1 cellular context compared by ENCODE assay signal in genomic region chr19:47660435-47660832, GRCh38.
TF ChIP-seq lines count a peak whose summit lies in the region.

No MANE protein-coding gene starts in this region.

TF ChIP-seq in HepG2, 621 proteins besides CTCF, POLR2A, EP300 and RAD21 (continued from another document and continues in another):
- peak; percentile 92 for TF ChIP-seq RXRA (CRISPR knock-in tag; IDR thresholded peaks at IDR 0.05)
- no peak for TF ChIP-seq TMF1 (CRISPR knock-in tag; IDR thresholded peaks at IDR 0.05; ENCODE audit: low read depth)
- TF ChIP-seq, protein P1, sequence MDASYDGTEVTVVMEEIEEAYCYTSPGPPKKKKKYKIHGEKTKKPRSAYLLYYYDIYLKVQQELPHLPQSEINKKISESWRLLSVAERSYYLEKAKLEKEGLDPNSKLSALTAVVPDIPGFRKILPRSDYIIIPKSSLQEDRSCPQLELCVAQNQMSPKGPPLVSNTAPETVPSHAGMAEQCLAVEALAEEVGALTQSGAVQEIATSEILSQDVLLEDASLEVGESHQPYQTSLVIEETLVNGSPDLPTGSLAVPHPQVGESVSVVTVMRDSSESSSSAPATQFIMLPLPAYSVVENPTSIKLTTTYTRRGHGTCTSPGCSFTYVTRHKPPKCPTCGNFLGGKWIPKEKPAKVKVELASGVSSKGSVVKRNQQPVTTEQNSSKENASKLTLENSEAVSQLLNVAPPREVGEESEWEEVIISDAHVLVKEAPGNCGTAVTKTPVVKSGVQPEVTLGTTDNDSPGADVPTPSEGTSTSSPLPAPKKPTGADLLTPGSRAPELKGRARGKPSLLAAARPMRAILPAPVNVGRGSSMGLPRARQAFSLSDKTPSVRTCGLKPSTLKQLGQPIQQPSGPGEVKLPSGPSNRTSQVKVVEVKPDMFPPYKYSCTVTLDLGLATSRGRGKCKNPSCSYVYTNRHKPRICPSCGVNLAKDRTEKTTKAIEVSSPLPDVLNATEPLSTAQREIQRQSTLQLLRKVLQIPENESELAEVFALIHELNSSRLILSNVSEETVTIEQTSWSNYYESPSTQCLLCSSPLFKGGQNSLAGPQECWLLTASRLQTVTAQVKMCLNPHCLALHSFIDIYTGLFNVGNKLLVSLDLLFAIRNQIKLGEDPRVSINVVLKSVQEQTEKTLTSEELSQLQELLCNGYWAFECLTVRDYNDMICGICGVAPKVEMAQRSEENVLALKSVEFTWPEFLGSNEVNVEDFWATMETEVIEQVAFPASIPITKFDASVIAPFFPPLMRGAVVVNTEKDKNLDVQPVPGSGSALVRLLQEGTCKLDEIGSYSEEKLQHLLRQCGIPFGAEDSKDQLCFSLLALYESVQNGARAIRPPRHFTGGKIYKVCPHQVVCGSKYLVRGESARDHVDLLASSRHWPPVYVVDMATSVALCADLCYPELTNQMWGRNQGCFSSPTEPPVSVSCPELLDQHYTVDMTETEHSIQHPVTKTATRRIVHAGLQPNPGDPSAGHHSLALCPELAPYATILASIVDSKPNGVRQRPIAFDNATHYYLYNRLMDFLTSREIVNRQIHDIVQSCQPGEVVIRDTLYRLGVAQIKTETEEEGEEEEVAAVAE (CRISPR knock-in tag; IDR thresholded peaks at IDR 0.05; ENCODE audit: borderline replicate concordance), result no peak
- TF ChIP-seq ATF2 (CRISPR knock-in tag; IDR thresholded peaks at IDR 0.05), result no peak
- no peak for TF ChIP-seq MEIS2 (CRISPR knock-in tag; IDR thresholded peaks at IDR 0.05)
- TF ChIP-seq BCL6 (CRISPR knock-in tag; IDR thresholded peaks at IDR 0.05), result peak; percentile 43; the same call in 1 of the 2 replicates
- no peak for TF ChIP-seq ZNF24 (IDR thresholded peaks at IDR 0.05)
- TF ChIP-seq, protein P2, sequence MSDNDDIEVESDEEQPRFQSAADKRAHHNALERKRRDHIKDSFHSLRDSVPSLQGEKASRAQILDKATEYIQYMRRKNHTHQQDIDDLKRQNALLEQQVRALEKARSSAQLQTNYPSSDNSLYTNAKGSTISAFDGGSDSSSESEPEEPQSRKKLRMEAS (IDR thresholded peaks at IDR 0.05), result no peak
- TF ChIP-seq NONO (IDR thresholded peaks at IDR 0.05), result no peak
- TF ChIP-seq NONO (CRISPR knock-in tag; conservative IDR thresholded peaks at IDR 0.05), result no peak
- TF ChIP-seq ZNF746 (CRISPR knock-in tag; IDR thresholded peaks at IDR 0.05), result no peak
- peak; percentile 49 for TF ChIP-seq SAP130 (CRISPR knock-in tag; IDR thresholded peaks at IDR 0.05; ENCODE audit: low read depth)
- TF ChIP-seq ZNF75D (CRISPR knock-in tag; IDR thresholded peaks at IDR 0.05; ENCODE audit: borderline replicate concordance), result no peak
- TF ChIP-seq ZZZ3 (CRISPR knock-in tag; IDR thresholded peaks at IDR 0.05; ENCODE audit: borderline replicate concordance), result no peak
- TF ChIP-seq TEAD3 (CRISPR knock-in tag; optimal IDR thresholded peaks at IDR 0.05; ENCODE audit: borderline replicate concordance), result peak; percentile 57
- no peak for TF ChIP-seq ZNF761 (CRISPR knock-in tag; conservative IDR thresholded peaks at IDR 0.05)
- TF ChIP-seq E2F2 (CRISPR knock-in tag; IDR thresholded peaks at IDR 0.05; ENCODE audit: borderline replicate concordance), result no peak
- TF ChIP-seq GLI4 (CRISPR knock-in tag; IDR thresholded peaks at IDR 0.05; ENCODE audit: borderline replicate concordance), result no peak
- TF ChIP-seq SOX5 (CRISPR knock-in tag; IDR thresholded peaks at IDR 0.05; ENCODE audit: borderline replicate concordance), result 0 out of 2 replicates have a peak, but pooled peaks have one; percentile 20
- TF ChIP-seq RBM39 (IDR thresholded peaks at IDR 0.05; ENCODE audit: low read depth, low read length, poor library complexity, severe bottlenecking), result no peak
- TF ChIP-seq HOXA3 (CRISPR knock-in tag; IDR thresholded peaks at IDR 0.05), result peak; percentile 17; the same call in 1 of the 2 replicates
- no peak for TF ChIP-seq ZNF724P (CRISPR knock-in tag; IDR thresholded peaks at IDR 0.05; ENCODE audit: borderline replicate concordance)
- peak; percentile 28; the same call in 1 of the 2 replicates for TF ChIP-seq HNF4G (IDR thresholded peaks at IDR 0.05; ENCODE audit: borderline replicate concordance, low read depth, low read length)
- no peak for TF ChIP-seq HNF4G (CRISPR knock-in tag; IDR thresholded peaks at IDR 0.05; ENCODE audit: borderline replicate concordance, low read depth)
- TF ChIP-seq, protein P3, sequence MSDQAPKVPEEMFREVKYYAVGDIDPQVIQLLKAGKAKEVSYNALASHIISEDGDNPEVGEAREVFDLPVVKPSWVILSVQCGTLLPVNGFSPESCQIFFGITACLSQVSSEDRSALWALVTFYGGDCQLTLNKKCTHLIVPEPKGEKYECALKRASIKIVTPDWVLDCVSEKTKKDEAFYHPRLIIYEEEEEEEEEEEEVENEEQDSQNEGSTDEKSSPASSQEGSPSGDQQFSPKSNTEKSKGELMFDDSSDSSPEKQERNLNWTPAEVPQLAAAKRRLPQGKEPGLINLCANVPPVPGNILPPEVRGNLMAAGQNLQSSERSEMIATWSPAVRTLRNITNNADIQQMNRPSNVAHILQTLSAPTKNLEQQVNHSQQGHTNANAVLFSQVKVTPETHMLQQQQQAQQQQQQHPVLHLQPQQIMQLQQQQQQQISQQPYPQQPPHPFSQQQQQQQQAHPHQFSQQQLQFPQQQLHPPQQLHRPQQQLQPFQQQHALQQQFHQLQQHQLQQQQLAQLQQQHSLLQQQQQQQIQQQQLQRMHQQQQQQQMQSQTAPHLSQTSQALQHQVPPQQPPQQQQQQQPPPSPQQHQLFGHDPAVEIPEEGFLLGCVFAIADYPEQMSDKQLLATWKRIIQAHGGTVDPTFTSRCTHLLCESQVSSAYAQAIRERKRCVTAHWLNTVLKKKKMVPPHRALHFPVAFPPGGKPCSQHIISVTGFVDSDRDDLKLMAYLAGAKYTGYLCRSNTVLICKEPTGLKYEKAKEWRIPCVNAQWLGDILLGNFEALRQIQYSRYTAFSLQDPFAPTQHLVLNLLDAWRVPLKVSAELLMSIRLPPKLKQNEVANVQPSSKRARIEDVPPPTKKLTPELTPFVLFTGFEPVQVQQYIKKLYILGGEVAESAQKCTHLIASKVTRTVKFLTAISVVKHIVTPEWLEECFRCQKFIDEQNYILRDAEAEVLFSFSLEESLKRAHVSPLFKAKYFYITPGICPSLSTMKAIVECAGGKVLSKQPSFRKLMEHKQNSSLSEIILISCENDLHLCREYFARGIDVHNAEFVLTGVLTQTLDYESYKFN (CRISPR knock-in tag; conservative IDR thresholded peaks at IDR 0.05), result peak; percentile 43
- TF ChIP-seq FOSL2 (CRISPR knock-in tag; IDR thresholded peaks at IDR 0.05), result peak; percentile 97
- TF ChIP-seq, protein P4, sequence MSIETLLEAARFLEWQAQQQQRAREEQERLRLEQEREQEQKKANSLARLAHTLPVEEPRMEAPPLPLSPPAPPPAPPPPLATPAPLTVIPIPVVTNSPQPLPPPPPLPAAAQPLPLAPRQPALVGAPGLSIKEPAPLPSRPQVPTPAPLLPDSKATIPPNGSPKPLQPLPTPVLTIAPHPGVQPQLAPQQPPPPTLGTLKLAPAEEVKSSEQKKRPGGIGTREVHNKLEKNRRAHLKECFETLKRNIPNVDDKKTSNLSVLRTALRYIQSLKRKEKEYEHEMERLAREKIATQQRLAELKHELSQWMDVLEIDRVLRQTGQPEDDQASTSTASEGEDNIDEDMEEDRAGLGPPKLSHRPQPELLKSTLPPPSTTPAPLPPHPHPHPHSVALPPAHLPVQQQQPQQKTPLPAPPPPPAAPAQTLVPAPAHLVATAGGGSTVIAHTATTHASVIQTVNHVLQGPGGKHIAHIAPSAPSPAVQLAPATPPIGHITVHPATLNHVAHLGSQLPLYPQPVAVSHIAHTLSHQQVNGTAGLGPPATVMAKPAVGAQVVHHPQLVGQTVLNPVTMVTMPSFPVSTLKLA (IDR thresholded peaks at IDR 0.05), result no peak
- TF ChIP-seq ZMYM4 (CRISPR knock-in tag; IDR thresholded peaks at IDR 0.05), result no peak
- TF ChIP-seq ZNF282 (IDR thresholded peaks at IDR 0.05; ENCODE audit: partially characterized antibody), result no peak
- TF ChIP-seq HHEX (CRISPR knock-in tag; IDR thresholded peaks at IDR 0.05), result no peak
- TF ChIP-seq NCOR1 (IDR thresholded peaks at IDR 0.05; ENCODE audit: borderline replicate concordance, low read length), result peak; percentile 33; the same call in 1 of the 2 replicates
- TF ChIP-seq HOXA7 (CRISPR knock-in tag; IDR thresholded peaks at IDR 0.05), result no peak
- TF ChIP-seq, protein P5, sequence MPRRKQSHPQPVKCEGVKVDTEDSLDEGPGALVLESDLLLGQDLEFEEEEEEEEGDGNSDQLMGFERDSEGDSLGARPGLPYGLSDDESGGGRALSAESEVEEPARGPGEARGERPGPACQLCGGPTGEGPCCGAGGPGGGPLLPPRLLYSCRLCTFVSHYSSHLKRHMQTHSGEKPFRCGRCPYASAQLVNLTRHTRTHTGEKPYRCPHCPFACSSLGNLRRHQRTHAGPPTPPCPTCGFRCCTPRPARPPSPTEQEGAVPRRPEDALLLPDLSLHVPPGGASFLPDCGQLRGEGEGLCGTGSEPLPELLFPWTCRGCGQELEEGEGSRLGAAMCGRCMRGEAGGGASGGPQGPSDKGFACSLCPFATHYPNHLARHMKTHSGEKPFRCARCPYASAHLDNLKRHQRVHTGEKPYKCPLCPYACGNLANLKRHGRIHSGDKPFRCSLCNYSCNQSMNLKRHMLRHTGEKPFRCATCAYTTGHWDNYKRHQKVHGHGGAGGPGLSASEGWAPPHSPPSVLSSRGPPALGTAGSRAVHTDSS (CRISPR knock-in tag; conservative IDR thresholded peaks at IDR 0.05), result no peak
- no peak for TF ChIP-seq ZFP90 (CRISPR knock-in tag; IDR thresholded peaks at IDR 0.05; ENCODE audit: borderline replicate concordance)
- peak; percentile 29; the same call in 1 of the 2 replicates for TF ChIP-seq NCOA2 (CRISPR knock-in tag; IDR thresholded peaks at IDR 0.05)
- TF ChIP-seq ATF6 (CRISPR knock-in tag; conservative IDR thresholded peaks at IDR 0.05), result no peak
- no peak for TF ChIP-seq ZNF275 (CRISPR knock-in tag; IDR thresholded peaks at IDR 0.05; ENCODE audit: borderline replicate concordance)
- TF ChIP-seq CREB1 (IDR thresholded peaks at IDR 0.05), result peak; percentile 80
- TF ChIP-seq CREB1 (CRISPR knock-in tag; IDR thresholded peaks at IDR 0.05), result peak; percentile 66
- TF ChIP-seq FOSL1 (CRISPR knock-in tag; IDR thresholded peaks at IDR 0.05; ENCODE audit: borderline replicate concordance), result peak; percentile 81
- TF ChIP-seq, protein P6, sequence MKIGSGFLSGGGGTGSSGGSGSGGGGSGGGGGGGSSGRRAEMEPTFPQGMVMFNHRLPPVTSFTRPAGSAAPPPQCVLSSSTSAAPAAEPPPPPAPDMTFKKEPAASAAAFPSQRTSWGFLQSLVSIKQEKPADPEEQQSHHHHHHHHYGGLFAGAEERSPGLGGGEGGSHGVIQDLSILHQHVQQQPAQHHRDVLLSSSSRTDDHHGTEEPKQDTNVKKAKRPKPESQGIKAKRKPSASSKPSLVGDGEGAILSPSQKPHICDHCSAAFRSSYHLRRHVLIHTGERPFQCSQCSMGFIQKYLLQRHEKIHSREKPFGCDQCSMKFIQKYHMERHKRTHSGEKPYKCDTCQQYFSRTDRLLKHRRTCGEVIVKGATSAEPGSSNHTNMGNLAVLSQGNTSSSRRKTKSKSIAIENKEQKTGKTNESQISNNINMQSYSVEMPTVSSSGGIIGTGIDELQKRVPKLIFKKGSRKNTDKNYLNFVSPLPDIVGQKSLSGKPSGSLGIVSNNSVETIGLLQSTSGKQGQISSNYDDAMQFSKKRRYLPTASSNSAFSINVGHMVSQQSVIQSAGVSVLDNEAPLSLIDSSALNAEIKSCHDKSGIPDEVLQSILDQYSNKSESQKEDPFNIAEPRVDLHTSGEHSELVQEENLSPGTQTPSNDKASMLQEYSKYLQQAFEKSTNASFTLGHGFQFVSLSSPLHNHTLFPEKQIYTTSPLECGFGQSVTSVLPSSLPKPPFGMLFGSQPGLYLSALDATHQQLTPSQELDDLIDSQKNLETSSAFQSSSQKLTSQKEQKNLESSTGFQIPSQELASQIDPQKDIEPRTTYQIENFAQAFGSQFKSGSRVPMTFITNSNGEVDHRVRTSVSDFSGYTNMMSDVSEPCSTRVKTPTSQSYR (CRISPR knock-in tag; IDR thresholded peaks at IDR 0.05; ENCODE audit: borderline replicate concordance), result peak; percentile 13; the same call in 1 of the 2 replicates
